ENCODE assay signal across 8 cellular contexts in genomic region chr17:40095944-40096791, GRCh38. TPM values are rescaled to one million over a fixed set of nuclear protein-coding genes. Genes with fewer than 3 reads are reported as not detected.
DNase-seq lines count a peak whose midpoint lies in the region; ATAC-seq and TF ChIP-seq lines count a peak whose summit lies in the region.

No MANE protein-coding gene starts in this region.

- H3K79me2 ChIP-seq in Karpas-422 (ENCODE audit: low read length), result no peaks in the 10 kb centered on the region

- no peaks in the 10 kb centered on the region for H3K9me3 ChIP-seq in heart right ventricle
- H3K9me3 ChIP-seq in Karpas-422 (ENCODE audit: low read length), result 0 out of 2 replicates have a peak, but pooled peaks cover 3% of the 10 kb centered on the region

- peaks cover 27% of the 10 kb centered on the region for H3K36me3 Mint-ChIP-seq in activated CD8-positive, alpha-beta memory T cell treated with anti-CD3 and anti-CD28 coated beads, Interleukin-2, amount 10 ng/mL, durations not matched to agents 7 days and 5 days

- no peaks in the 10 kb centered on the region for H3K9me2 ChIP-seq in Karpas-422 (replicated peaks; ENCODE audit: insufficient read depth, low read length)

- no peak overlapping the region for H3K9ac ChIP-seq in Karpas-422 (ENCODE audit: low read length)

- peak; percentile 96 for DNase-seq in activated CD8-positive, alpha-beta memory T cell treated with anti-CD3 and anti-CD28 coated beads, Interleukin-2, amount 10 ng/mL, durations not matched to agents 7 days and 5 days
- DNase-seq in heart right ventricle (peak in 1 of 2 donors; percentile 70), NCI-H446 (lab: John Stamatoyannopoulos, UW) (no peak), Karpas-422 (no peak), glomerular visceral epithelial cell (ENCODE audit: extremely low spot score) (no peak)
- DNase-seq in stimulated activated CD8-positive, alpha-beta memory T cell treated with anti-CD3 and anti-CD28 coated beads, Interleukin-12 subunit alpha, Interleukin-12 subunit beta, amount 100 ng/mL, for 1 hour (ENCODE audit: low read depth), result peak; percentile 69

- CTCF ChIA-PET in activated CD8-positive, alpha-beta memory T cell treated with anti-CD3 and anti-CD28 coated beads, Interleukin-2, amount 10 ng/mL, durations not matched to agents 7 days and 5 days (lab: Charles Lee), result interaction anchor here (1.0 to 9.5 kb wide), 8 partner anchors 10 to 95 kb away, joined by 3 to 164 read pairs (median 6); partner anchors contain the start of gene MED24

- H3K4me1 ChIP-seq in heart right ventricle, result peaks cover 47 to 90% (median 79%) of the 10 kb centered on the region in 9 donors
- peaks cover 26% of the 10 kb centered on the region for H3K4me1 ChIP-seq in Karpas-422 (ENCODE audit: low read length)

- H2AFZ ChIP-seq in Karpas-422 (ENCODE audit: low read length), result no peak overlapping the region

- H3K27ac Mint-ChIP-seq in activated CD8-positive, alpha-beta memory T cell treated with anti-CD3 and anti-CD28 coated beads, Interleukin-2, amount 10 ng/mL, durations not matched to agents 7 days and 5 days, result peak overlapping the region; percentile 85

- no peaks in the 10 kb centered on the region for H4K20me1 ChIP-seq in Karpas-422 (ENCODE audit: insufficient read depth, low read depth, low read length)

- intact Hi-C loops in heart right ventricle (cut with DNase I), result loop anchor here in 3 of 10 donors (5.0 to 10.0 kb wide), 2 partner anchors 34 to 189 kb away; partner anchors contain the start of genes THRA (in 2 of the 3) and CDC6 (in 1 of the 3)

- H3K4me2 ChIP-seq in Karpas-422 (ENCODE audit: low read depth, low read length, poor library complexity, severe bottlenecking), result no peak overlapping the region

- ATAC-seq in GM19328 (IDR thresholded peaks at IDR 0.05; ENCODE audit: unreplicated experiment) (peak; percentile 57), HG03354 (IDR thresholded peaks at IDR 0.05; ENCODE audit: poor library complexity, severe bottlenecking, unreplicated experiment) (peak; percentile 57), heart right ventricle (no peak)
- peak; percentile 78 for ATAC-seq in activated CD8-positive, alpha-beta memory T cell treated with anti-CD3 and anti-CD28 coated beads, Interleukin-2, amount 10 ng/mL, durations not matched to agents 7 days and 5 days

- WGBS in heart right ventricle, 2 donors, result 48 to 58% methylated on average over 23 of the region's 23 CpGs

- peaks cover 0 to 74% (median 54%) of the 10 kb centered on the region in 9 donors for H3K36me3 ChIP-seq in heart right ventricle
- H3K36me3 ChIP-seq in Karpas-422 (ENCODE audit: insufficient read depth, low read length), result no peaks in the 10 kb centered on the region

- H3K27ac ChIP-seq in heart right ventricle, result peak overlapping the region; percentile 84 to 99 (median 95)
- no peak overlapping the region for H3K27ac ChIP-seq in Karpas-422 (ENCODE audit: low read length)

- peak overlapping the region; percentile 68 for H3K4me3 Mint-ChIP-seq in activated CD8-positive, alpha-beta memory T cell treated with anti-CD3 and anti-CD28 coated beads, Interleukin-2, amount 10 ng/mL, durations not matched to agents 7 days and 5 days

- H3K4me1 Mint-ChIP-seq in activated CD8-positive, alpha-beta memory T cell treated with anti-CD3 and anti-CD28 coated beads, Interleukin-2, amount 10 ng/mL, durations not matched to agents 7 days and 5 days, result peaks cover 68% of the 10 kb centered on the region

- no peak for TF ChIP-seq CTCF in heart right ventricle (IDR thresholded peaks at IDR 0.05)

- peak overlapping the region in 6 of 10 donors; percentile 76 to 100 (median 88) for H3K4me3 ChIP-seq in heart right ventricle
- H3K4me3 ChIP-seq in Karpas-422 (ENCODE audit: low read length), result no peak overlapping the region

- no peaks in the 10 kb centered on the region for H3K27me3 ChIP-seq in heart right ventricle
- H3K27me3 ChIP-seq in Karpas-422 (ENCODE audit: low read length), result 0 out of 2 replicates have a peak, but pooled peaks cover 6% of the 10 kb centered on the region

- H3K27me3 Mint-ChIP-seq in activated CD8-positive, alpha-beta memory T cell treated with anti-CD3 and anti-CD28 coated beads, Interleukin-2, amount 10 ng/mL, durations not matched to agents 7 days and 5 days, result no peaks in the 10 kb centered on the region

- H3K9me3 Mint-ChIP-seq in activated CD8-positive, alpha-beta memory T cell treated with anti-CD3 and anti-CD28 coated beads, Interleukin-2, amount 10 ng/mL, durations not matched to agents 7 days and 5 days (ENCODE audit: low read depth), result no peaks in the 10 kb centered on the region

RNA-seq across cellular contexts. Expression of gene NR1D1, which starts 4.2 kb away (rescaled TPM):
- 1 to 10 TPM; 3.3 to 4.8 TPM for total RNA-seq in activated CD8-positive, alpha-beta memory T cell treated with anti-CD3 and anti-CD28 coated beads, Interleukin-2, amount 10 ng/mL, durations not matched to agents 7 days and 5 days
- 10 to 100 TPM in 7 of 10 donors, 1 to 10 TPM in 3; 5.5 to 41.3 (median 29.9) TPM for total RNA-seq in heart right ventricle
- 10 to 100 TPM in 1 of 2 donors, 1 to 10 TPM in 1; 7.1 to 24.4 TPM for polyA plus RNA-seq in heart right ventricle
- total RNA-seq in Karpas-422 (2014; rRNA removed; shearing (Covaris generic); ENCODE audit: low replicate concordance), result 0.65 and 0.67 TPM in 2 replicates

RNA-seq across cellular contexts. Expression of gene MSL1, which starts 25.6 kb away (rescaled TPM):
- 10 to 100 TPM; 91.4 to 94.7 TPM for total RNA-seq in activated CD8-positive, alpha-beta memory T cell treated with anti-CD3 and anti-CD28 coated beads, Interleukin-2, amount 10 ng/mL, durations not matched to agents 7 days and 5 days
- 10 to 100 TPM; 26.3 to 57.4 (median 37.7) TPM for total RNA-seq in heart right ventricle
- polyA plus RNA-seq in heart right ventricle, result 10 to 100 TPM; 45.5 to 65.0 TPM
- total RNA-seq in Karpas-422 (2014; rRNA removed; shearing (Covaris generic); ENCODE audit: low replicate concordance), result 48.6 and 53.2 TPM in 2 replicates

RNA-seq across cellular contexts. Expression of gene THRA, which starts 33.4 kb away (rescaled TPM):
- total RNA-seq in activated CD8-positive, alpha-beta memory T cell treated with anti-CD3 and anti-CD28 coated beads, Interleukin-2, amount 10 ng/mL, durations not matched to agents 7 days and 5 days, result 1 to 10 TPM; 5.9 to 8.3 TPM
- total RNA-seq in heart right ventricle, result 100 to 1,000 TPM in 1 of 10 donors, 10 to 100 TPM in 9; 59.8 to 102 (median 69.7) TPM
- polyA plus RNA-seq in heart right ventricle, result 10 to 100 TPM; 29.8 to 44.2 TPM
- total RNA-seq in Karpas-422 (2014; rRNA removed; shearing (Covaris generic); ENCODE audit: low replicate concordance), result 1.7 and 2.5 TPM in 2 replicates

RNA-seq across cellular contexts. Expression of gene MED24, which starts 42.0 kb away (rescaled TPM):
- 100 to 1,000 TPM in 1 of 2 experiments, 10 to 100 TPM in 1; 98.0 to 107 TPM for total RNA-seq in activated CD8-positive, alpha-beta memory T cell treated with anti-CD3 and anti-CD28 coated beads, Interleukin-2, amount 10 ng/mL, durations not matched to agents 7 days and 5 days
- 10 to 100 TPM; 46.7 to 63.2 (median 58.4) TPM for total RNA-seq in heart right ventricle
- polyA plus RNA-seq in heart right ventricle, result 10 to 100 TPM; 47.2 to 75.6 TPM
- 40.8 and 50.6 TPM in 2 replicates for total RNA-seq in Karpas-422 (2014; rRNA removed; shearing (Covaris generic); ENCODE audit: low replicate concordance)

RNA-seq across cellular contexts. Expression of gene CASC3, which starts 44.2 kb away (rescaled TPM):
- 10 to 100 TPM; 89.8 to 90.5 TPM for total RNA-seq in activated CD8-positive, alpha-beta memory T cell treated with anti-CD3 and anti-CD28 coated beads, Interleukin-2, amount 10 ng/mL, durations not matched to agents 7 days and 5 days
- 10 to 100 TPM; 39.9 to 56.8 (median 43.7) TPM for total RNA-seq in heart right ventricle
- polyA plus RNA-seq in heart right ventricle, result 10 to 100 TPM; 21.3 to 41.0 TPM
- total RNA-seq in Karpas-422 (2014; rRNA removed; shearing (Covaris generic); ENCODE audit: low replicate concordance), result 37.4 and 74.5 TPM in 2 replicates

Comparison
In these comparisons a context has a peak if more than half of its experiments do, and no peak if none do; other contexts are left out.
1. ATAC-seq: peak in GM19328 (single experiment), HG03354 (single experiment) and activated CD8-positive, alpha-beta memory T cell treated with anti-CD3 and anti-CD28 coated beads, Interleukin-2, amount 10 ng/mL, durations not matched to agents 7 days and 5 days (single experiment); none in heart right ventricle (0 of 8).
2. DNase-seq: peak in activated CD8-positive, alpha-beta memory T cell treated with anti-CD3 and anti-CD28 coated beads, Interleukin-2, amount 10 ng/mL, durations not matched to agents 7 days and 5 days (single experiment) and stimulated activated CD8-positive, alpha-beta memory T cell treated with anti-CD3 and anti-CD28 coated beads, Interleukin-12 subunit alpha, Interleukin-12 subunit beta, amount 100 ng/mL, for 1 hour (single experiment); none in NCI-H446 (0 of 2), Karpas-422 (single experiment) and glomerular visceral epithelial cell (single experiment).
3. RNA of gene THRA, which starts 33.4 kb away (total RNA-seq): 59.8 to 102 TPM in heart right ventricle; 5.9 to 8.3 TPM in activated CD8-positive, alpha-beta memory T cell treated with anti-CD3 and anti-CD28 coated beads, Interleukin-2, amount 10 ng/mL, durations not matched to agents 7 days and 5 days and 1.7 to 2.5 TPM in Karpas-422; every median in the first group is over 4 times any median in the second.